In the genomic region with DNA sequence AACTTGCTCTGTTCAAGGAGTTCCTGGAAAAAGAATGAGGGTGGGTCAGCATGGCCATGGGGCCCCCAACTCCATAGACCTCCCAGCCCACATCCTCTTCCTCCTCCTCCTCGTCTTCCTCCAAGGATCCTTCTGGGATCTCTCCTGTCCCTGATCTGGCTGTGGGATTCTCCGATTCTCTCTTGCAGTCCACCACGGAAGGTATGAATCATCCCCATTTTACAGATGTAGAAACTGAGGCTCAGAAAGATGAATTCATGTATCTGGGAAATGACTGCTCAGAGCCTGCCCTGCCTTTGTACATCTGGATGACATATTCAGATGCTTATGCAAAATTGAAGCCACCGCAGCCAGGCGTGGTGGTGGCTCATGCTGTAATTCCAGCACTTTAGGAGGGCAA, we compare ENCODE assay signal across 21 cellular contexts. TPM values are rescaled to one million over a fixed set of nuclear protein-coding genes. Genes with fewer than 3 reads are reported as not detected.
A peak's percentile ranks its signal among the peaks of the same experiment; 100 is the strongest.
DNase-seq lines count a peak whose midpoint lies in the region; ATAC-seq and TF ChIP-seq lines count a peak whose summit lies in the region.
"Had no signal": no experiment of that assay in that cellular context is flagged by ENCODE, and none has a peak within 500 bp of the region (broad histone marks: within the 10 kb centered on the region; RNA-seq: fewer than 3 reads in every experiment).

No MANE protein-coding gene starts in this region.

- CTCF ChIA-PET in OCI-LY7 (lab: Charles Lee; ENCODE audit: unreplicated experiment): no interaction called here

- WGBS in gastroesophageal sphincter (ENCODE audit: low coverage in 1 of 2), 2 donors: 80 to 94% methylated on average over 2 to 3 of the region's 5 CpGs
- WGBS in suprapubic skin: 88% methylated on average over 5 of the region's 5 CpGs

- TF ChIP-seq POLR2A in gastroesophageal sphincter (IDR thresholded peaks at IDR 0.05): no peak
- TF ChIP-seq POLR2A in suprapubic skin (IDR thresholded peaks at IDR 0.05): no peak

- H3K36me3 ChIP-seq in OCI-LY7 (ENCODE audit: insufficient read depth, low read length): peaks cover 11% of the 10 kb centered on the region
- peaks cover 0 to 37% of the 10 kb centered on the region in 2 donors for H3K36me3 ChIP-seq in gastroesophageal sphincter
- peaks cover 24% of the 10 kb centered on the region for H3K36me3 ChIP-seq in suprapubic skin
- H3K36me3 ChIP-seq: pancreas, SJCRH30 had no signal

- DNase-seq in OCI-LY7 (ENCODE audit: low spot score) (no peak), suprapubic skin (ENCODE audit: low spot score in 2 of 2) (no peak), COR-L47 (lab: John Stamatoyannopoulos, UW) (no peak), AG20443 (ENCODE audit: low spot score) (no peak)
- DNase-seq: activated B cell treated with CpG ODN at 0.5 μM for 24 hours; activated CD4-positive, alpha-beta memory T cell treated with anti-CD3 and anti-CD28 coated beads, Interleukin-2, amount 10 ng/mL, durations not matched to agents 7 days and 5 days; activated naive CD4-positive, alpha-beta T cell treated with Interleukin-2 at 50 U/mL for 16 hours; AML-193; Calu3; effector CD4-positive, alpha-beta T cell; H7; lower lobe of right lung; pancreas; SJCRH30; stimulated activated naive CD8-positive, alpha-beta T cell treated with anti-CD3 and anti-CD28 coated beads, Interleukin-15, amount 100 ng/mL, for 72 hours had no signal

- no peaks in the 10 kb centered on the region for H3K9me2 ChIP-seq in OCI-LY7 (ENCODE audit: insufficient read depth, low read length)

- no peaks in the 10 kb centered on the region for H4K20me1 ChIP-seq in OCI-LY7 (ENCODE audit: insufficient read depth, low read length)

- H3K27me3 ChIP-seq in gastroesophageal sphincter (no peaks in the 10 kb centered on the region), suprapubic skin (no peaks in the 10 kb centered on the region)
- H3K27me3 ChIP-seq: pancreas, SJCRH30 had no signal

- no peaks in the 10 kb centered on the region for H3K9me3 ChIP-seq in OCI-LY7 (ENCODE audit: low read length)
- H3K9me3 ChIP-seq in gastroesophageal sphincter: no peaks in the 10 kb centered on the region
- no peaks in the 10 kb centered on the region for H3K9me3 ChIP-seq in suprapubic skin
- H3K9me3 ChIP-seq: lower lobe of right lung, pancreas, SJCRH30 had no signal

- ATAC-seq in gastroesophageal sphincter (no peak), HG02970 (IDR thresholded peaks at IDR 0.05; ENCODE audit: low FRiP score, unreplicated experiment) (no peak)
- ATAC-seq: lower lobe of right lung; pancreas; stimulated activated naive CD8-positive, alpha-beta T cell treated with anti-CD3 and anti-CD28 coated beads, Interleukin-15, amount 100 ng/mL, for 72 hours had no signal

- H3K79me2 ChIP-seq in OCI-LY7 (ENCODE audit: insufficient read depth, low read depth, low read length): peaks cover 24% of the 10 kb centered on the region

- BruUV-seq in OCI-LY7 (replicated peaks; lab: Mats Ljungman, UMichigan): no TSS peak

- H3K4me3 ChIP-seq in OCI-LY7 (ENCODE audit: low read depth, low read length, poor library complexity, severe bottlenecking): no peak overlapping the region
- no peak overlapping the region for H3K4me3 ChIP-seq in gastroesophageal sphincter
- H3K4me3 ChIP-seq in suprapubic skin: no peak overlapping the region
- H3K4me3 ChIP-seq: lower lobe of right lung, pancreas, SJCRH30 had no signal

- TF ChIP-seq EP300 in gastroesophageal sphincter (IDR thresholded peaks at IDR 0.05) (no peak), suprapubic skin (IDR thresholded peaks at IDR 0.05) (no peak)

- peaks cover 47% of the 10 kb centered on the region for H3K4me1 ChIP-seq in OCI-LY7 (ENCODE audit: insufficient read depth, low read length, poor library complexity, severe bottlenecking)
- peaks cover 8 to 75% (median 34%) of the 10 kb centered on the region in 3 donors for H3K4me1 ChIP-seq in gastroesophageal sphincter
- peaks cover 60% of the 10 kb centered on the region for H3K4me1 ChIP-seq in suprapubic skin

- intact Hi-C loops in OCI-LY7 (cut with micrococcal nuclease; ENCODE audit: unreplicated experiment): loop anchor here (10.0 kb wide), 2 partner anchors 225 to 545 kb away; partner anchors contain the start of gene ILF3

- TF ChIP-seq CTCF in C4-2B (conservative IDR thresholded peaks at IDR 0.05) (no peak), OCI-LY7 (conservative IDR thresholded peaks at IDR 0.05; ENCODE audit: low read length) (no peak), gastroesophageal sphincter (IDR thresholded peaks at IDR 0.05) (no peak), suprapubic skin (IDR thresholded peaks at IDR 0.05) (no peak)

- H3K27ac ChIP-seq in C4-2B (peak overlapping the region; percentile 85; the same call in 1 of the 2 replicates), OCI-LY7 (ENCODE audit: low read depth, low read length, poor library complexity, severe bottlenecking) (no peak overlapping the region), gastroesophageal sphincter (peak overlapping the region; percentile 3 to 99 (median 96)), suprapubic skin (peak overlapping the region; percentile 45)
- H3K27ac ChIP-seq: lower lobe of right lung, SJCRH30 had no signal

- no peak overlapping the region for H2AFZ ChIP-seq in OCI-LY7 (ENCODE audit: low read length)

- POLR2A ChIA-PET in OCI-LY7 (lab: Charles Lee): no interaction called here

- H3K4me2 ChIP-seq in OCI-LY7 (ENCODE audit: low read length): 0 out of 2 replicates have a peak overlapping the region, but pooled peaks have one; percentile 4

RNA-seq across cellular contexts. Expression of gene KANK2, which starts 2.2 kb away (rescaled TPM):
- total RNA-seq in OCI-LY7 (2014; rRNA removed; shearing (Covaris generic)): 135 and 186 TPM in 2 replicates
- 174 TPM in 2 replicates for total RNA-seq in OCI-LY7 (2022)
- total RNA-seq in gastroesophageal sphincter: 1,000 to 10,000 TPM in 3 of 4 donors, 100 to 1,000 TPM in 1; 913 to 1,808 (median 1,065) TPM
- 10 to 100 TPM; 42.5 to 75.5 (median 65.1) TPM for total RNA-seq in suprapubic skin

RNA-seq across cellular contexts. Expression of gene ANGPTL8, which starts 39.9 kb away (rescaled TPM):
- total RNA-seq in OCI-LY7 (2014; rRNA removed; shearing (Covaris generic)): not detected in 2 replicates
- total RNA-seq in OCI-LY7 (2022) (1.0 TPM in 1 of 2 replicates, not detected in the other), gastroesophageal sphincter (1 to 10 TPM in 1 of 4 donors, not detected in 3; 2.0 TPM), suprapubic skin (not detected)
- total RNA-seq: activated B cell treated with CpG ODN at 0.5 μM for 24 hours; activated CD4-positive, alpha-beta memory T cell treated with anti-CD3 and anti-CD28 coated beads, Interleukin-2, amount 10 ng/mL, durations not matched to agents 7 days and 5 days; Calu3; fibroblast of lung; H7; lower lobe of right lung; myocyte; SJCRH30; T-helper 2 cell treated with Interferon-gamma antibody and Interleukin-4, amounts not matched to agents 100 ng/mL and 5 ng/mL, for 36 hours had no signal

RNA-seq across cellular contexts. Expression of gene SPC24, which starts 43.9 kb away (rescaled TPM):
- 184 and 220 TPM in 2 replicates for total RNA-seq in OCI-LY7 (2014; rRNA removed; shearing (Covaris generic))
- total RNA-seq in OCI-LY7 (2022) (132 and 133 TPM in 2 replicates), gastroesophageal sphincter (1 to 10 TPM; 4.2 to 6.8 (median 5.7) TPM), suprapubic skin (1 to 10 TPM; 1.8 to 4.0 (median 3.7) TPM)

Comparison
In these comparisons a context has a peak if more than half of its experiments do, and no peak if none do; other contexts are left out.
1. RNA of gene KANK2, which starts 2.2 kb away (total RNA-seq): 913 to 1,808 TPM in gastroesophageal sphincter; 135 to 186 TPM in OCI-LY7 and 42.5 to 75.5 TPM in suprapubic skin; every median in the first group is over 4 times any median in the second.
2. RNA of gene SPC24, which starts 43.9 kb away (total RNA-seq): 132 to 220 TPM in OCI-LY7; 4.2 to 6.8 TPM in gastroesophageal sphincter and 1.8 to 4.0 TPM in suprapubic skin; every median in the first group is over 10 times any median in the second.